Comparison of ENCODE assay signal across 2 cellular contexts in genomic region chrX:44506688-44507087, GRCh38.
TF ChIP-seq lines count a peak whose summit lies in the region.

No MANE protein-coding gene starts in this region.

TF ChIP-seq in GM23338, 12 proteins besides CTCF, POLR2A, EP300 and RAD21 (continued from another document):
- 0 out of 2 replicates have a peak, but pooled peaks have one; percentile 9 for TF ChIP-seq ZNF462 (CRISPR knock-in tag; IDR thresholded peaks at IDR 0.05)
- TF ChIP-seq JUNB (IDR thresholded peaks at IDR 0.05; ENCODE audit: unreplicated experiment): no peak

TF ChIP-seq in WTC11, 78 proteins besides CTCF, POLR2A, EP300 and RAD21 (continued from another document):
- no peak for TF ChIP-seq ZNF219 (CRISPR knock-in tag; IDR thresholded peaks at IDR 0.05; ENCODE audit: borderline replicate concordance)
- no peak for TF ChIP-seq ZNF671 (CRISPR knock-in tag; IDR thresholded peaks at IDR 0.05)
- TF ChIP-seq ZNF263 (CRISPR knock-in tag; IDR thresholded peaks at IDR 0.05; ENCODE audit: low read depth): no peak
- TF ChIP-seq NFE2L1 (CRISPR knock-in tag; IDR thresholded peaks at IDR 0.05): no peak
- no peak for TF ChIP-seq USF1 (CRISPR knock-in tag; IDR thresholded peaks at IDR 0.05)
